Comparison of ENCODE assay signal across 1 cellular context in the genomic region with DNA sequence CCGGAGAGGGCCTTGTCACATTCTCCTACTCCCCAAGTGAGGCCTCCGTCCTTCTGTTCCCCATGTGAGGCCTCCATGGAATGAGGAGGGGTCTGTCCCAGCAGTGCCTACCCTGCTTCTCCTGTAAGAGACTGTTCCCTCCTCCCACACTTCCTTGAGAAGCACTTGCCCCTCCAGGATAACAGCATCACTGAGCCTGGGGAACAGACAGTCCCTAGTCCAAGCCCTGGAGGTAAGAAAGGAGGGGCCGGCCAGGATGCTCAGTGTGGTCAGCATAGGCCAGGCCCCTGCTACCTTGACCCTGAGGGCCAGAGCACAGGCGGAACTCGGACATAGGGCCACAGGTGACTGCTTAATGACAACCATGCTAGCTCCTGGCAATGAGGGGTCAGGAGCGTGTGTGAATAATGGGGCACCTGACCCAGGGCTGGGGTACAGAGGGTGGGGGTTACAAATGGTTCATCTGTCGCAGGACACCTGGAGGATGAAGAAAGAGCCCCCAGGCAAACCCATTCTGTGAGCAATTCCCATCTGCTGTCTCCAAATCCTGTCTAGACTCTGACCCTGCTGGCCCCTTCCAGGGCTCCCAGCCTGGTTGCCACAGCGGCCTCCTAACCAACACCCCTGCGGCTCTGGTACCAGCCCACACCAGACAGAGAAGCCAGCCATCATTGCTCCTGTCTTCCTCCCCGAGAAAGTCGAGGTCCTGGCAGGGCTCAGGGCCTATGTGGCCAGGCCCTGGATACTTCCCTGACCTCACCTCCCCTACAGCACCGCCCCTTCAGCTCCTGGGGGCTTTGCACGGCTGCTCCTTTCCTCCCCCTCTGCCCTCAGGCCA.
TF ChIP-seq lines count a peak whose summit lies in the region.

No MANE protein-coding gene starts in this region.

TF ChIP-seq in HepG2, 621 proteins besides CTCF, POLR2A, EP300 and RAD21:
- TF ChIP-seq, protein P1, sequence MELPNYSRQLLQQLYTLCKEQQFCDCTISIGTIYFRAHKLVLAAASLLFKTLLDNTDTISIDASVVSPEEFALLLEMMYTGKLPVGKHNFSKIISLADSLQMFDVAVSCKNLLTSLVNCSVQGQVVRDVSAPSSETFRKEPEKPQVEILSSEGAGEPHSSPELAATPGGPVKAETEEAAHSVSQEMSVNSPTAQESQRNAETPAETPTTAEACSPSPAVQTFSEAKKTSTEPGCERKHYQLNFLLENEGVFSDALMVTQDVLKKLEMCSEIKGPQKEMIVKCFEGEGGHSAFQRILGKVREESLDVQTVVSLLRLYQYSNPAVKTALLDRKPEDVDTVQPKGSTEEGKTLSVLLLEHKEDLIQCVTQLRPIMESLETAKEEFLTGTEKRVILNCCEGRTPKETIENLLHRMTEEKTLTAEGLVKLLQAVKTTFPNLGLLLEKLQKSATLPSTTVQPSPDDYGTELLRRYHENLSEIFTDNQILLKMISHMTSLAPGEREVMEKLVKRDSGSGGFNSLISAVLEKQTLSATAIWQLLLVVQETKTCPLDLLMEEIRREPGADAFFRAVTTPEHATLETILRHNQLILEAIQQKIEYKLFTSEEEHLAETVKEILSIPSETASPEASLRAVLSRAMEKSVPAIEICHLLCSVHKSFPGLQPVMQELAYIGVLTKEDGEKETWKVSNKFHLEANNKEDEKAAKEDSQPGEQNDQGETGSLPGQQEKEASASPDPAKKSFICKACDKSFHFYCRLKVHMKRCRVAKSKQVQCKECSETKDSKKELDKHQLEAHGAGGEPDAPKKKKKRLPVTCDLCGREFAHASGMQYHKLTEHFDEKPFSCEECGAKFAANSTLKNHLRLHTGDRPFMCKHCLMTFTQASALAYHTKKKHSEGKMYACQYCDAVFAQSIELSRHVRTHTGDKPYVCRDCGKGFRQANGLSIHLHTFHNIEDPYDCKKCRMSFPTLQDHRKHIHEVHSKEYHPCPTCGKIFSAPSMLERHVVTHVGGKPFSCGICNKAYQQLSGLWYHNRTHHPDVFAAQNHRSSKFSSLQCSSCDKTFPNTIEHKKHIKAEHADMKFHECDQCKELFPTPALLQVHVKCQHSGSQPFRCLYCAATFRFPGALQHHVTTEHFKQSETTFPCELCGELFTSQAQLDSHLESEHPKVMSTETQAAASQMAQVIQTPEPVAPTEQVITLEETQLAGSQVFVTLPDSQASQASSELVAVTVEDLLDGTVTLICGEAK (IDR thresholded peaks at IDR 0.05), result no peak
- TF ChIP-seq, protein P1 (CRISPR knock-in tag; IDR thresholded peaks at IDR 0.05), result no peak
- TF ChIP-seq ATF3 (CRISPR knock-in tag; IDR thresholded peaks at IDR 0.05) (no peak), SSRP1 (CRISPR knock-in tag; IDR thresholded peaks at IDR 0.05) (no peak), CERS6 (CRISPR knock-in tag; IDR thresholded peaks at IDR 0.05) (no peak), ZNF17 (CRISPR knock-in tag; IDR thresholded peaks at IDR 0.05) (no peak), ZNF549 (CRISPR knock-in tag; IDR thresholded peaks at IDR 0.05) (no peak), MTA3 (CRISPR knock-in tag; IDR thresholded peaks at IDR 0.05) (no peak), PBX3 (CRISPR knock-in tag; IDR thresholded peaks at IDR 0.05; ENCODE audit: borderline replicate concordance) (no peak), ZNF547 (CRISPR knock-in tag; IDR thresholded peaks at IDR 0.05) (no peak), TCF7 (IDR thresholded peaks at IDR 0.05; ENCODE audit: low read depth) (no peak), MXD3 (CRISPR knock-in tag; IDR thresholded peaks at IDR 0.05) (no peak), HOXD1 (CRISPR knock-in tag; IDR thresholded peaks at IDR 0.05) (no peak), MBNL3 (CRISPR knock-in tag; conservative IDR thresholded peaks at IDR 0.05) (no peak), RBFOX2 (IDR thresholded peaks at IDR 0.05; ENCODE audit: low read depth, low read length) (no peak), ZNF484 (CRISPR knock-in tag; IDR thresholded peaks at IDR 0.05; ENCODE audit: borderline replicate concordance, low read depth) (no peak)
- TF ChIP-seq, protein P2, sequence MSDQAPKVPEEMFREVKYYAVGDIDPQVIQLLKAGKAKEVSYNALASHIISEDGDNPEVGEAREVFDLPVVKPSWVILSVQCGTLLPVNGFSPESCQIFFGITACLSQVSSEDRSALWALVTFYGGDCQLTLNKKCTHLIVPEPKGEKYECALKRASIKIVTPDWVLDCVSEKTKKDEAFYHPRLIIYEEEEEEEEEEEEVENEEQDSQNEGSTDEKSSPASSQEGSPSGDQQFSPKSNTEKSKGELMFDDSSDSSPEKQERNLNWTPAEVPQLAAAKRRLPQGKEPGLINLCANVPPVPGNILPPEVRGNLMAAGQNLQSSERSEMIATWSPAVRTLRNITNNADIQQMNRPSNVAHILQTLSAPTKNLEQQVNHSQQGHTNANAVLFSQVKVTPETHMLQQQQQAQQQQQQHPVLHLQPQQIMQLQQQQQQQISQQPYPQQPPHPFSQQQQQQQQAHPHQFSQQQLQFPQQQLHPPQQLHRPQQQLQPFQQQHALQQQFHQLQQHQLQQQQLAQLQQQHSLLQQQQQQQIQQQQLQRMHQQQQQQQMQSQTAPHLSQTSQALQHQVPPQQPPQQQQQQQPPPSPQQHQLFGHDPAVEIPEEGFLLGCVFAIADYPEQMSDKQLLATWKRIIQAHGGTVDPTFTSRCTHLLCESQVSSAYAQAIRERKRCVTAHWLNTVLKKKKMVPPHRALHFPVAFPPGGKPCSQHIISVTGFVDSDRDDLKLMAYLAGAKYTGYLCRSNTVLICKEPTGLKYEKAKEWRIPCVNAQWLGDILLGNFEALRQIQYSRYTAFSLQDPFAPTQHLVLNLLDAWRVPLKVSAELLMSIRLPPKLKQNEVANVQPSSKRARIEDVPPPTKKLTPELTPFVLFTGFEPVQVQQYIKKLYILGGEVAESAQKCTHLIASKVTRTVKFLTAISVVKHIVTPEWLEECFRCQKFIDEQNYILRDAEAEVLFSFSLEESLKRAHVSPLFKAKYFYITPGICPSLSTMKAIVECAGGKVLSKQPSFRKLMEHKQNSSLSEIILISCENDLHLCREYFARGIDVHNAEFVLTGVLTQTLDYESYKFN (CRISPR knock-in tag; conservative IDR thresholded peaks at IDR 0.05), result no peak
- TF ChIP-seq, protein P3, sequence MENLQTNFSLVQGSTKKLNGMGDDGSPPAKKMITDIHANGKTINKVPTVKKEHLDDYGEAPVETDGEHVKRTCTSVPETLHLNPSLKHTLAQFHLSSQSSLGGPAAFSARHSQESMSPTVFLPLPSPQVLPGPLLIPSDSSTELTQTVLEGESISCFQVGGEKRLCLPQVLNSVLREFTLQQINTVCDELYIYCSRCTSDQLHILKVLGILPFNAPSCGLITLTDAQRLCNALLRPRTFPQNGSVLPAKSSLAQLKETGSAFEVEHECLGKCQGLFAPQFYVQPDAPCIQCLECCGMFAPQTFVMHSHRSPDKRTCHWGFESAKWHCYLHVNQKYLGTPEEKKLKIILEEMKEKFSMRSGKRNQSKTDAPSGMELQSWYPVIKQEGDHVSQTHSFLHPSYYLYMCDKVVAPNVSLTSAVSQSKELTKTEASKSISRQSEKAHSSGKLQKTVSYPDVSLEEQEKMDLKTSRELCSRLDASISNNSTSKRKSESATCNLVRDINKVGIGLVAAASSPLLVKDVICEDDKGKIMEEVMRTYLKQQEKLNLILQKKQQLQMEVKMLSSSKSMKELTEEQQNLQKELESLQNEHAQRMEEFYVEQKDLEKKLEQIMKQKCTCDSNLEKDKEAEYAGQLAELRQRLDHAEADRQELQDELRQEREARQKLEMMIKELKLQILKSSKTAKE (CRISPR knock-in tag; IDR thresholded peaks at IDR 0.05; ENCODE audit: borderline replicate concordance), result no peak
- TF ChIP-seq, protein P4, sequence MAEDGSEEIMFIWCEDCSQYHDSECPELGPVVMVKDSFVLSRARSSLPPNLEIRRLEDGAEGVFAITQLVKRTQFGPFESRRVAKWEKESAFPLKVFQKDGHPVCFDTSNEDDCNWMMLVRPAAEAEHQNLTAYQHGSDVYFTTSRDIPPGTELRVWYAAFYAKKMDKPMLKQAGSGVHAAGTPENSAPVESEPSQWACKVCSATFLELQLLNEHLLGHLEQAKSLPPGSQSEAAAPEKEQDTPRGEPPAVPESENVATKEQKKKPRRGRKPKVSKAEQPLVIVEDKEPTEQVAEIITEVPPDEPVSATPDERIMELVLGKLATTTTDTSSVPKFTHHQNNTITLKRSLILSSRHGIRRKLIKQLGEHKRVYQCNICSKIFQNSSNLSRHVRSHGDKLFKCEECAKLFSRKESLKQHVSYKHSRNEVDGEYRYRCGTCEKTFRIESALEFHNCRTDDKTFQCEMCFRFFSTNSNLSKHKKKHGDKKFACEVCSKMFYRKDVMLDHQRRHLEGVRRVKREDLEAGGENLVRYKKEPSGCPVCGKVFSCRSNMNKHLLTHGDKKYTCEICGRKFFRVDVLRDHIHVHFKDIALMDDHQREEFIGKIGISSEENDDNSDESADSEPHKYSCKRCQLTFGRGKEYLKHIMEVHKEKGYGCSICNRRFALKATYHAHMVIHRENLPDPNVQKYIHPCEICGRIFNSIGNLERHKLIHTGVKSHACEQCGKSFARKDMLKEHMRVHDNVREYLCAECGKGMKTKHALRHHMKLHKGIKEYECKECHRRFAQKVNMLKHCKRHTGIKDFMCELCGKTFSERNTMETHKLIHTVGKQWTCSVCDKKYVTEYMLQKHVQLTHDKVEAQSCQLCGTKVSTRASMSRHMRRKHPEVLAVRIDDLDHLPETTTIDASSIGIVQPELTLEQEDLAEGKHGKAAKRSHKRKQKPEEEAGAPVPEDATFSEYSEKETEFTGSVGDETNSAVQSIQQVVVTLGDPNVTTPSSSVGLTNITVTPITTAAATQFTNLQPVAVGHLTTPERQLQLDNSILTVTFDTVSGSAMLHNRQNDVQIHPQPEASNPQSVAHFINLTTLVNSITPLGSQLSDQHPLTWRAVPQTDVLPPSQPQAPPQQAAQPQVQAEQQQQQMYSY (CRISPR knock-in tag; IDR thresholded peaks at IDR 0.05), result no peak
- TF ChIP-seq, protein P5, sequence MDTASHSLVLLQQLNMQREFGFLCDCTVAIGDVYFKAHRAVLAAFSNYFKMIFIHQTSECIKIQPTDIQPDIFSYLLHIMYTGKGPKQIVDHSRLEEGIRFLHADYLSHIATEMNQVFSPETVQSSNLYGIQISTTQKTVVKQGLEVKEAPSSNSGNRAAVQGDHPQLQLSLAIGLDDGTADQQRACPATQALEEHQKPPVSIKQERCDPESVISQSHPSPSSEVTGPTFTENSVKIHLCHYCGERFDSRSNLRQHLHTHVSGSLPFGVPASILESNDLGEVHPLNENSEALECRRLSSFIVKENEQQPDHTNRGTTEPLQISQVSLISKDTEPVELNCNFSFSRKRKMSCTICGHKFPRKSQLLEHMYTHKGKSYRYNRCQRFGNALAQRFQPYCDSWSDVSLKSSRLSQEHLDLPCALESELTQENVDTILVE (CRISPR knock-in tag; IDR thresholded peaks at IDR 0.05), result no peak
